In the genomic region with DNA sequence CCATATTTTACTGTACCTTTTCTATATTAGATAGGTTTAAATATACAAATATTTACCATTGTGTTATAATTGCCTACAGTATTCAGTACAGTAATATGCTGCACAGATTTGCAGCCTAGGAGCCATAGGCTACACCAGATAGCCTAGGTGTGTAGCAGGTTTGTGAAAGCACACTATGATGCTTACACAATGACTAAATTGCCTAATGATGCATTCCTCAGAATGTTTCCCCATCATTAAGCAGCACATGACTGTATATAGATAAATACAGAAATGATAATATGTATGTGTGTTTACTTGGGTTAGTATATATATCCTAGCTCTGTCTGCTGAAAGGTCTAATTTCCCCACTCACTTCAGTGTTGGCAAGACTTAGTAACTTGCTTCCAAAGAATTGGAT, we compare ENCODE assay signal across 6 cellular contexts.
"Had no signal": no experiment of that assay in that cellular context is flagged by ENCODE, and none has a peak within 500 bp of the region (broad histone marks: within the 10 kb centered on the region; RNA-seq: fewer than 3 reads in every experiment).

No MANE protein-coding gene starts in this region.

- H2AFZ ChIP-seq: GM23338 had no signal

- H3K4me3 Mint-ChIP-seq: GM23338, H9, HFFc6 had no signal

- H3K4me2 ChIP-seq: GM23338 had no signal

- H3K4me3 ChIP-seq: GM23338, K562 had no signal

- ATAC-seq: GM23338, HCT116, K562 had no signal

- H3K9me3 Mint-ChIP-seq: HFFc6 had no signal

- DNase-seq: H9, HFFc6, IMR-90 had no signal

- H3K27ac Mint-ChIP-seq: GM23338, H9, HFFc6 had no signal

- H3K4me1 Mint-ChIP-seq: GM23338, H9 had no signal
